ENCODE assay signal across 24 cellular contexts in the genomic region with DNA sequence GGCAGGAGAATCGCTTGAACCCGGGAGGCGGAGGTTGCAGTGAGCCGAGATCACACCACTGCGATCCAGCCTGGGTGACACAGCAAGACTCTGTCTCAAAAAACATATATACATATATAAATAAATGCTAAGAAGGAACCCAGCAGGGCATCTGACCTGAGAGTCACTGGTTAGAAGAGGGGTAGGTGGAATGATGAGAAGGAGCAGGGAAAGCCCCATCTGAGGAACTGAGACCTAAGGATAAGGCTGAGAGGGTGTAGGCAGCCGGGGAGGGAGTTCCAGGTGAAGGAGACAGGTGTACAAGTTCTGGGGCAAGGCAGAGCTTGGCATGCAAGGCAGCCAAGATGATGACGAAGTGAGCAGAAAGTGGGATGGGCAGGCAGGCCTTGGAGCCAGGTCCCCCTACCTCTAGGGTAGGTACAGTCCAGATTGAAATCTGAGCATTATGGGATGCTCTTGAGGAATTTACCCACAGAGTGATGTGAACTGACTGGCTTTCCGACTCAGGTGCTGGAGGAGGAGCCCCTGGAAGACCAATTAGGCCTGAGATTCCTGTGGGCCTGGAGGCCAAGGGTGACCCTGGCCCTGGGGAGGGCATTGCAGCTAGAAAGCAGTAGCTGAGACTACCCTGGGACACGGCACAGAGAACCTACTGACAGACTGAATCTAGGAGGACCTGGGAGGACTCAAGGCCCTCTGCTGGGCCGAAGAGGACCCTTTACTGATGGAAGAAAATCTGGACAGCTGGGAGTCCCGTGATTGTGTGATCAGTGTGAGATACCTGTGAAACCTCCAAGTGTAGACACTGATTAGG. TPM values are rescaled to one million over a fixed set of nuclear protein-coding genes. Genes with fewer than 3 reads are reported as not detected.
DNase-seq lines count a peak whose midpoint lies in the region; ATAC-seq and TF ChIP-seq lines count a peak whose summit lies in the region.
"Had no signal": no experiment of that assay in that cellular context is flagged by ENCODE, and none has a peak within 500 bp of the region (broad histone marks: within the 10 kb centered on the region; RNA-seq: fewer than 3 reads in every experiment).

No MANE protein-coding gene starts in this region.

- no peak overlapping the region for H3K56ac ChIP-seq in H9 (ENCODE audit: insufficient read length, low read depth, low read length)

- no peaks in the 10 kb centered on the region for H3K9me3 ChIP-seq in CD4-positive, alpha-beta memory T cell (ENCODE audit: control insufficient read depth in 1 of 2, low read length in 2 of 2)
- H3K9me3 ChIP-seq in H9 (ENCODE audit: control insufficient read depth, low read depth, low read length): no peaks in the 10 kb centered on the region
- no peaks in the 10 kb centered on the region for H3K9me3 ChIP-seq in right cardiac atrium (ENCODE audit: control insufficient read depth, low read length)
- H3K9me3 ChIP-seq: gastroesophageal sphincter, psoas muscle, suprapubic skin had no signal

- peaks cover 29 to 56% (median 42%) of the 10 kb centered on the region in 4 donors for H3K4me1 Mint-ChIP-seq in CD4-positive, alpha-beta memory T cell
- H3K4me1 Mint-ChIP-seq in H9 (no peaks in the 10 kb centered on the region), chondrocyte (ENCODE audit: low read depth) (peaks cover 24% of the 10 kb centered on the region)
- H3K4me1 Mint-ChIP-seq: neural crest cell had no signal

- H4K8ac ChIP-seq in H9 (replicated peaks; ENCODE audit: insufficient read length, low read depth, low read length): no peak overlapping the region

- no peak overlapping the region for H4K5ac ChIP-seq in H9 (ENCODE audit: insufficient read length, low read depth, low read length)

- WGBS in H9 (ENCODE audit: extremely low coverage, insufficient read length, low lambda C conversion rate): no CpG with 5 or more reads among the region's 11 CpGs
- WGBS in right cardiac atrium: 90% methylated on average over 11 of the region's 11 CpGs

- no peak overlapping the region for H2AK5ac ChIP-seq in H9 (ENCODE audit: insufficient read length, low read length)

- no peak overlapping the region for H2BK5ac ChIP-seq in H9 (ENCODE audit: insufficient read length, low read length)

- DNase-seq in CD4-positive, alpha-beta memory T cell: no peak
- DNase-seq in H9 (no peak), chondrocyte (ENCODE audit: low spot score) (peak; percentile 43), posterior vena cava (ENCODE audit: low spot score) (peak; percentile 40), right cardiac atrium (no peak), HPDE6-E6E7 (ENCODE audit: extremely low spot score) (no peak)
- DNase-seq: activated CD4-positive, alpha-beta T cell treated with anti-CD3 and anti-CD28 coated beads, Interleukin-2, amount 50 U/mL, for 48 hours; activated naive CD4-positive, alpha-beta T cell treated with anti-CD3 and anti-CD28 coated beads for 36 hours; DMS53; GDM1; hypothalamus; left ventricle myocardium superior; midbrain; NCI-H1105 treated with DMSO at 0.1 percent for 48 hours; NCI-H2081; NCI-H345; NCI-H774; stimulated activated CD4-positive, alpha-beta T cell treated with anti-CD3 and anti-CD28 coated beads, Interleukin-1b, Interleukin-23, amount 100 ng/mL, for 48 hours; T1000 had no signal

- no peaks in the 10 kb centered on the region for H3K27me3 ChIP-seq in CD4-positive, alpha-beta memory T cell (ENCODE audit: insufficient read depth, low read length)
- H3K27me3 ChIP-seq in H9 (ENCODE audit: insufficient read depth, low read length) (no peaks in the 10 kb centered on the region), right cardiac atrium (ENCODE audit: control insufficient read depth, insufficient read depth) (no peaks in the 10 kb centered on the region)
- H3K27me3 ChIP-seq: gastroesophageal sphincter, suprapubic skin had no signal

- H3K36me3 Mint-ChIP-seq in CD4-positive, alpha-beta memory T cell: peaks cover 13 to 26% of the 10 kb centered on the region in 2 donors
- H3K36me3 Mint-ChIP-seq in H9 (ENCODE audit: insufficient read depth in 1 of 3, low read depth in 3 of 3) (peaks cover 3 to 15% (median 10%) of the 10 kb centered on the region in 3 experiments; a peak in 5 of 7 replicates), chondrocyte (ENCODE audit: low read depth) (peaks cover 21% of the 10 kb centered on the region)

- H3K4me1 ChIP-seq in CD4-positive, alpha-beta memory T cell (ENCODE audit: insufficient read depth, low read length): peaks cover 25% of the 10 kb centered on the region
- H3K4me1 ChIP-seq in H9 (ENCODE audit: insufficient read depth, low read length) (no peaks in the 10 kb centered on the region), right cardiac atrium (ENCODE audit: control insufficient read depth, insufficient read depth, low read length) (peaks cover 2% of the 10 kb centered on the region)
- H3K4me1 ChIP-seq: psoas muscle had no signal

- H2AFZ ChIP-seq in H9 (ENCODE audit: low read length): no peak overlapping the region

- H2BK15ac ChIP-seq in H9 (ENCODE audit: low read depth, low read length): no peak overlapping the region

- H3K79me2 ChIP-seq in H9 (ENCODE audit: insufficient read depth, low read length): no peaks in the 10 kb centered on the region

- H3K79me1 ChIP-seq in H9 (ENCODE audit: insufficient read depth, low read depth, low read length, poor library complexity, severe bottlenecking): no peaks in the 10 kb centered on the region

- no peak overlapping the region for H3K9ac ChIP-seq in H9 (ENCODE audit: extremely low read depth, insufficient read length, low read length)

- intact Hi-C loops in CD4-positive, alpha-beta memory T cell (cut with micrococcal nuclease): no loop called here
- intact Hi-C loops in posterior vena cava (cut with DNase I): loop anchor here in 1 of 2 donors (5.0 kb wide), 1 partner anchor 926 kb away; no protein-coding TSS in a partner anchor
- intact Hi-C loops in right cardiac atrium (cut with DNase I): no loop called here

- H3K27ac Mint-ChIP-seq in CD4-positive, alpha-beta memory T cell: peak overlapping the region; percentile 24 to 83 (median 65)
- peak overlapping the region in 2 of 3 experiments; percentile 42 to 68; a peak in 4 of 7 replicates for H3K27ac Mint-ChIP-seq in H9
- H3K27ac Mint-ChIP-seq in chondrocyte (ENCODE audit: unreplicated experiment): no peak overlapping the region
- H3K27ac Mint-ChIP-seq: activated naive CD4-positive, alpha-beta T cell treated with anti-CD3 and anti-CD28 coated beads for 36 hours had no signal

- no peaks in the 10 kb centered on the region for H4K20me1 ChIP-seq in H9 (ENCODE audit: control insufficient read depth, insufficient read depth, insufficient read length)

- no peak for ATAC-seq in HG02981 (IDR thresholded peaks at IDR 0.05; ENCODE audit: unreplicated experiment)
- no peak for ATAC-seq in right cardiac atrium
- ATAC-seq: gastroesophageal sphincter, left ventricle myocardium superior, psoas muscle had no signal

- no peak overlapping the region for H3K27ac ChIP-seq in CD4-positive, alpha-beta memory T cell (ENCODE audit: low read depth, low read length)
- H3K27ac ChIP-seq in H9 (ENCODE audit: insufficient read length, low read depth, low read length) (no peak overlapping the region), right cardiac atrium (ENCODE audit: low read length) (no peak overlapping the region)
- H3K27ac ChIP-seq: gastroesophageal sphincter, psoas muscle, suprapubic skin had no signal

- H2BK120ac ChIP-seq in H9 (ENCODE audit: low read depth, low read length, poor library complexity, severe bottlenecking): no peak overlapping the region

- no peaks in the 10 kb centered on the region for H3K23me2 ChIP-seq in H9 (ENCODE audit: insufficient read length, low read depth, low read length, poor library complexity, severe bottlenecking)

- H3T11ph ChIP-seq in H9 (ENCODE audit: low read length): no peak overlapping the region

- no peak overlapping the region for H2BK20ac ChIP-seq in H9 (ENCODE audit: low read depth, low read length, poor library complexity, severe bottlenecking)

- POLR2A ChIA-PET in CD4-positive, alpha-beta memory T cell (lab: Charles Lee; ENCODE audit: partially characterized antibody): interaction anchor here (5.5 kb wide), 1 partner anchor 9 kb away, joined by 36 read pairs; no protein-coding TSS in a partner anchor

- TF ChIP-seq CTCF in H9 (conservative IDR thresholded peaks at IDR 0.05) (no peak), chondrocyte (IDR thresholded peaks at IDR 0.05) (no peak)

- H3K9me3 Mint-ChIP-seq in CD4-positive, alpha-beta memory T cell: no peaks in the 10 kb centered on the region
- H3K9me3 Mint-ChIP-seq in H9 (no peaks in the 10 kb centered on the region), chondrocyte (ENCODE audit: low read depth) (no peaks in the 10 kb centered on the region)
- H3K9me3 Mint-ChIP-seq: activated naive CD4-positive, alpha-beta T cell treated with anti-CD3 and anti-CD28 coated beads for 36 hours; neural crest cell had no signal

- H3K23ac ChIP-seq in H9 (ENCODE audit: insufficient read length, low read depth, low read length): no peak overlapping the region

- H2BK12ac ChIP-seq in H9 (ENCODE audit: insufficient read length, low read depth, low read length): no peak overlapping the region

- no peak overlapping the region for H3K4me3 Mint-ChIP-seq in CD4-positive, alpha-beta memory T cell
- H3K4me3 Mint-ChIP-seq in H9: no peak overlapping the region
- no peak overlapping the region for H3K4me3 Mint-ChIP-seq in chondrocyte (ENCODE audit: unreplicated experiment)
- H3K4me3 Mint-ChIP-seq: activated naive CD4-positive, alpha-beta T cell treated with anti-CD3 and anti-CD28 coated beads for 36 hours; neural crest cell had no signal

- H3K18ac ChIP-seq in H9 (ENCODE audit: insufficient read length, low read depth, low read length): no peak overlapping the region

- H4K91ac ChIP-seq in H9 (ENCODE audit: insufficient read length, low read depth, low read length): no peak overlapping the region

- CTCF ChIA-PET in CD4-positive, alpha-beta memory T cell (lab: Charles Lee; ENCODE audit: partially characterized antibody): no interaction called here

- no peak overlapping the region for H3K14ac ChIP-seq in H9 (ENCODE audit: insufficient read depth, low read length)

- H3K4me2 ChIP-seq in H9 (ENCODE audit: insufficient read depth, insufficient read length, low read length): no peak overlapping the region

- peaks cover 4% of the 10 kb centered on the region for H3K36me3 ChIP-seq in CD4-positive, alpha-beta memory T cell (ENCODE audit: insufficient read depth, low read length)

- no peak overlapping the region for H3K4ac ChIP-seq in H9 (ENCODE audit: low read depth, low read length)

- H3K27me3 Mint-ChIP-seq in CD4-positive, alpha-beta memory T cell: no peaks in the 10 kb centered on the region
- H3K27me3 Mint-ChIP-seq in H9 (ENCODE audit: low read depth) (no peaks in the 10 kb centered on the region), chondrocyte (ENCODE audit: low read depth) (no peaks in the 10 kb centered on the region)

- no peak overlapping the region for H3K4me3 ChIP-seq in CD4-positive, alpha-beta memory T cell (ENCODE audit: low read length in 2 of 2)
- H3K4me3 ChIP-seq in right cardiac atrium (ENCODE audit: low read length): no peak overlapping the region
- H3K4me3 ChIP-seq: gastroesophageal sphincter, psoas muscle, suprapubic skin had no signal

RNA-seq across cellular contexts. Expression of a gene that starts 22.8 kb away (rescaled TPM):
- total RNA-seq in CD4-positive, alpha-beta memory T cell: 10 to 100 TPM; 60.2 to 63.1 TPM
- 10 to 100 TPM; 19.4 to 23.9 TPM for polyA plus RNA-seq in CD4-positive, alpha-beta memory T cell
- total RNA-seq in H9 (2021): 11.9 and 12.7 TPM in 2 replicates
- 37.3 to 49.3 TPM (median 37.7 TPM) in 3 replicates for total RNA-seq in chondrocyte
- 10 to 100 TPM; 16.3 to 20.0 TPM for total RNA-seq in posterior vena cava
- total RNA-seq in right cardiac atrium: 10 to 100 TPM; 17.9 to 25.8 (median 20.6) TPM
- polyA plus RNA-seq in right cardiac atrium: 19.1 TPM

RNA-seq across cellular contexts. Expression of a gene that starts 34.6 kb away (rescaled TPM):
- 100 to 1,000 TPM; 225 to 237 TPM for total RNA-seq in CD4-positive, alpha-beta memory T cell
- 10 to 100 TPM; 15.6 to 86.8 TPM for polyA plus RNA-seq in CD4-positive, alpha-beta memory T cell
- total RNA-seq in H9 (2021) (46.0 and 47.4 TPM in 2 replicates), chondrocyte (105 to 111 TPM (median 110 TPM) in 3 replicates), posterior vena cava (10 to 100 TPM; 75.9 to 80.5 TPM), right cardiac atrium (10 to 100 TPM; 47.3 to 53.4 (median 50.1) TPM)
- 30.9 TPM for polyA plus RNA-seq in right cardiac atrium

RNA-seq across cellular contexts. Expression of a gene that starts 35.2 kb away (rescaled TPM):
- total RNA-seq in CD4-positive, alpha-beta memory T cell: 1 to 10 TPM; 2.6 to 2.7 TPM
- 1 to 10 TPM in 1 of 2 donors, under 1 TPM in 1; 0.12 to 1.1 TPM for polyA plus RNA-seq in CD4-positive, alpha-beta memory T cell
- total RNA-seq in H9 (2021) (10.8 and 12.7 TPM in 2 replicates), chondrocyte (56.5 to 88.8 TPM (median 86.5 TPM) in 3 replicates), posterior vena cava (10 to 100 TPM; 18.6 to 26.7 TPM), right cardiac atrium (1 to 10 TPM; 4.6 to 7.1 (median 4.9) TPM)
- polyA plus RNA-seq in right cardiac atrium: 2.9 TPM

Comparison
In these comparisons a context has a peak if more than half of its experiments do, and no peak if none do; other contexts are left out.
1. DNase-seq: peak in chondrocyte (single experiment) and posterior vena cava (single experiment); none in CD4-positive, alpha-beta memory T cell (0 of 5), H9 (single experiment), right cardiac atrium (0 of 3) and HPDE6-E6E7 (single experiment).